37 cellular contexts compared by ENCODE assay signal in the genomic region with DNA sequence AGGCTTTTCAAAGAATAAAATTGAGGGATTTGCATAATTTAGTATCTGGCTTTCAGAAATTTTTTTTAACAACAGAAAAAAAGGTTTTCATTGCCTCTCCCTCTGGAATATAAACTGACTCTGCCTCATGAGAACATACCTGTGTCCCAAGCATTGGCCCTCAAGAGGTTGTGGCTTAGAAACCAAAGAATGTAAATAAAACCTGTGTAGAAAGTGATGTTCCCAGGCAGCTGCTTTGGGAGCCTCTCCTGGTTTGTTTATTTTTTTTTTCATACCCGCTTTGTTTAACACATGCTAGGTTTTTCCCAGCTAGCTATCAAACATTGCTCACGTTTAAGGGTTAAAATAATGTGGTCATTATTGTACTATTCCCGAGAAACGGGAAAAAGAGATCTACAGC. TPM values are rescaled to one million over a fixed set of nuclear protein-coding genes. Genes with fewer than 3 reads are reported as not detected.
DNase-seq lines count a peak whose midpoint lies in the region; ATAC-seq lines count a peak whose summit lies in the region.
"Had no signal": no experiment of that assay in that cellular context is flagged by ENCODE, and none has a peak within 500 bp of the region (broad histone marks: within the 10 kb centered on the region; RNA-seq: fewer than 3 reads in every experiment).

No MANE protein-coding gene starts in this region.

- H3K4me1 ChIP-seq in naive thymus-derived CD4-positive, alpha-beta T cell (ENCODE audit: control insufficient read depth in 2 of 2, insufficient read depth in 2 of 2, low read length in 2 of 2): peaks cover 24 to 27% of the 10 kb centered on the region in 2 donors
- no peaks in the 10 kb centered on the region for H3K4me1 ChIP-seq in trophoblast cell (ENCODE audit: control insufficient read depth in 1 of 2, insufficient read depth in 2 of 2, low read length in 2 of 2)
- H3K4me1 ChIP-seq: BE2C, Caco-2, esophagus squamous epithelium, foreskin keratinocyte, psoas muscle, sigmoid colon had no signal

- H3K27ac Mint-ChIP-seq in naive thymus-derived CD4-positive, alpha-beta T cell: peak overlapping the region in 6 of 9 donors; percentile 28 to 91 (median 87)
- H3K27ac Mint-ChIP-seq: HFFc6; stimulated activated naive CD8-positive, alpha-beta T cell treated with anti-CD3 and anti-CD28 coated beads, Interleukin-15, amount 100 ng/mL, for 72 hours had no signal

- no peak overlapping the region for H3K23ac ChIP-seq in trophoblast cell (ENCODE audit: low read length)

- H3K4me2 ChIP-seq in trophoblast cell (ENCODE audit: low read length): no peak overlapping the region

- H4K12ac ChIP-seq in trophoblast cell (ENCODE audit: low read depth, low read length): no peak overlapping the region

- H3K4me1 Mint-ChIP-seq in naive thymus-derived CD4-positive, alpha-beta T cell: peaks cover 25 to 69% (median 51%) of the 10 kb centered on the region in 7 donors

- peaks cover 0 to 14% (median 0%) of the 10 kb centered on the region in 11 donors for H3K9me3 Mint-ChIP-seq in naive thymus-derived CD4-positive, alpha-beta T cell
- H3K9me3 Mint-ChIP-seq: activated naive CD4-positive, alpha-beta T cell treated with anti-CD3 and anti-CD28 coated beads, Interleukin-2, amount 50 U/mL, for 24 hours had no signal

- H3K9me3 ChIP-seq in naive thymus-derived CD4-positive, alpha-beta T cell (ENCODE audit: control insufficient read depth in 2 of 3, low read length in 3 of 3): no peaks in the 10 kb centered on the region
- no peaks in the 10 kb centered on the region for H3K9me3 ChIP-seq in trophoblast cell (ENCODE audit: insufficient read depth, low read depth, low read length)
- H3K9me3 ChIP-seq: BE2C, esophagus squamous epithelium, psoas muscle, sigmoid colon, thyroid gland had no signal

- H2BK12ac ChIP-seq in trophoblast cell (ENCODE audit: low read length): no peak overlapping the region

- CTCF ChIA-PET in naive thymus-derived CD4-positive, alpha-beta T cell (lab: Charles Lee): interaction anchor here (1.3 kb wide), 1 partner anchor 249 kb away, joined by 4 read pairs; no protein-coding TSS in a partner anchor

- intact Hi-C loops in naive thymus-derived CD4-positive, alpha-beta T cell (cut with micrococcal nuclease): no loop called here

- no peak overlapping the region for H3K27ac ChIP-seq in naive thymus-derived CD4-positive, alpha-beta T cell (ENCODE audit: low read depth, low read length)
- H3K27ac ChIP-seq in trophoblast cell (ENCODE audit: low read depth, low read length): no peak overlapping the region
- H3K27ac ChIP-seq: esophagus squamous epithelium, foreskin keratinocyte, psoas muscle, RWPE1, sigmoid colon, WERI-Rb-1 had no signal

- no peak overlapping the region for H4K8ac ChIP-seq in trophoblast cell (ENCODE audit: low read depth, low read length)

- no CpG with 5 or more reads among the region's 4 CpGs for WGBS in trophoblast cell (ENCODE audit: extremely low coverage, insufficient coverage, insufficient read length)

- DNase-seq in NCI-H510A treated with DMSO at 0.1 percent for 48 hours (lab: John Stamatoyannopoulos, UW) (peak; percentile 63), NCI-H510A (lab: John Stamatoyannopoulos, UW) (no peak), DMS53 treated with DMSO at 0.1 percent for 48 hours (lab: John Stamatoyannopoulos, UW; ENCODE audit: unreplicated experiment) (peak; percentile 80), NCI-H526 treated with DMSO at 0.1 percent for 48 hours (lab: John Stamatoyannopoulos, UW) (peak; percentile 9), trophoblast cell (no peak), superior temporal gyrus (ENCODE audit: extremely low spot score) (no peak), SW480 (ENCODE audit: low spot score) (no peak)
- DNase-seq in naive thymus-derived CD4-positive, alpha-beta T cell: no peak
- DNase-seq: ACHN; activated CD4-positive, alpha-beta T cell treated with anti-CD3 and anti-CD28 coated beads for 4 hours; amniotic stem cell; BE2C; Caco-2; cerebellar nuclear complex; EL; esophagus squamous epithelium; foreskin keratinocyte; GOT3; head of caudate nucleus; HFFc6; kidney; naive thymus-derived CD8-positive, alpha-beta T cell; NCI-H2081 treated with DMSO at 0.1 percent for 48 hours; NCI-H69; nucleus accumbens; psoas muscle; sigmoid colon; stimulated activated CD4-positive, alpha-beta T cell treated with anti-CD3 and anti-CD28 coated beads, Interleukin-12 subunit alpha, Interleukin-12 subunit beta, amount 100 ng/mL, for 4 hours; stimulated activated CD4-positive, alpha-beta T cell treated with anti-CD3 and anti-CD28 coated beads, Interleukin-2, amount 100 ng/mL, for 48 hours; stimulated activated naive CD8-positive, alpha-beta T cell treated with anti-CD3 and anti-CD28 coated beads, Interleukin-15, amount 100 ng/mL, for 72 hours; T-cell; thyroid gland; WERI-Rb-1 had no signal

- no peak overlapping the region for H3K18ac ChIP-seq in trophoblast cell (ENCODE audit: low read length)

- no peak overlapping the region for H3K4me3 ChIP-seq in naive thymus-derived CD4-positive, alpha-beta T cell (ENCODE audit: low read length)
- no peak overlapping the region for H3K4me3 ChIP-seq in trophoblast cell (ENCODE audit: low read depth, low read length)
- H3K4me3 ChIP-seq: esophagus squamous epithelium, lung, psoas muscle, sigmoid colon, thyroid gland had no signal

- no peak overlapping the region for H4K91ac ChIP-seq in trophoblast cell (ENCODE audit: low read depth, low read length)

- H3K79me2 ChIP-seq in trophoblast cell (ENCODE audit: control insufficient read depth, insufficient read depth, low read length, poor library complexity): no peaks in the 10 kb centered on the region

- no peak overlapping the region for H3K14ac ChIP-seq in trophoblast cell (ENCODE audit: low read length)

- H3K36me3 ChIP-seq in naive thymus-derived CD4-positive, alpha-beta T cell (ENCODE audit: control insufficient read depth in 2 of 3, insufficient read depth in 3 of 3, low read length in 3 of 3): no peaks in the 10 kb centered on the region
- no peaks in the 10 kb centered on the region for H3K36me3 ChIP-seq in trophoblast cell (ENCODE audit: control insufficient read depth in 1 of 2, insufficient read depth in 2 of 2, low read length in 2 of 2)
- H3K36me3 ChIP-seq: BE2C, esophagus squamous epithelium, sigmoid colon, thyroid gland, WERI-Rb-1 had no signal

- H3K27me3 ChIP-seq in naive thymus-derived CD4-positive, alpha-beta T cell (ENCODE audit: control insufficient read depth in 2 of 2, insufficient read depth in 2 of 2, low read length in 2 of 2): no peaks in the 10 kb centered on the region
- H3K27me3 ChIP-seq in trophoblast cell (ENCODE audit: insufficient read depth, low read length): no peaks in the 10 kb centered on the region
- H3K27me3 ChIP-seq: thyroid gland had no signal

- H3K4me3 Mint-ChIP-seq in naive thymus-derived CD4-positive, alpha-beta T cell: peak overlapping the region in 5 of 10 donors; percentile 30 to 83 (median 64)
- H3K4me3 Mint-ChIP-seq: activated naive CD4-positive, alpha-beta T cell treated with anti-CD3 and anti-CD28 coated beads, Interleukin-2, amount 50 U/mL, for 24 hours; brain; HFFc6; stimulated activated naive CD8-positive, alpha-beta T cell treated with anti-CD3 and anti-CD28 coated beads, Interleukin-15, amount 100 ng/mL, for 72 hours had no signal

- no peak for ATAC-seq in naive thymus-derived CD4-positive, alpha-beta T cell
- ATAC-seq: foreskin keratinocyte; naive thymus-derived CD8-positive, alpha-beta T cell; psoas muscle; stimulated activated naive CD8-positive, alpha-beta T cell treated with anti-CD3 and anti-CD28 coated beads, Interleukin-15, amount 100 ng/mL, for 72 hours; T-cell had no signal

- H2AK5ac ChIP-seq in trophoblast cell (ENCODE audit: low read length): no peak overlapping the region

- H3K27me3 Mint-ChIP-seq in naive thymus-derived CD4-positive, alpha-beta T cell: peaks cover 0 to 28% (median 0%) of the 10 kb centered on the region in 5 donors
- H3K27me3 Mint-ChIP-seq: activated naive CD4-positive, alpha-beta T cell treated with anti-CD3 and anti-CD28 coated beads, Interleukin-2, amount 50 U/mL, for 24 hours; stimulated activated naive CD8-positive, alpha-beta T cell treated with anti-CD3 and anti-CD28 coated beads, Interleukin-15, amount 100 ng/mL, for 72 hours had no signal

- H3K36me3 Mint-ChIP-seq in naive thymus-derived CD4-positive, alpha-beta T cell: peaks cover 0 to 13% (median 8%) of the 10 kb centered on the region in 5 donors
- H3K36me3 Mint-ChIP-seq: activated naive CD4-positive, alpha-beta T cell treated with anti-CD3 and anti-CD28 coated beads, Interleukin-2, amount 50 U/mL, for 24 hours; brain; naive thymus-derived CD8-positive, alpha-beta T cell; T-cell had no signal

- H2BK5ac ChIP-seq in trophoblast cell (ENCODE audit: low read depth, low read length, poor library complexity): no peak overlapping the region

- no peak overlapping the region for H3K4ac ChIP-seq in trophoblast cell (ENCODE audit: low read depth, low read length)

- no peaks in the 10 kb centered on the region for H3K79me1 ChIP-seq in trophoblast cell (ENCODE audit: low read length)

- H3K9ac ChIP-seq in trophoblast cell (ENCODE audit: low read length): no peak overlapping the region

- POLR2A ChIA-PET in naive thymus-derived CD4-positive, alpha-beta T cell (lab: Charles Lee): interaction anchor here (0.6 to 1.4 kb wide), 4 partner anchors 16 to 196 kb away, joined by 3 to 4 read pairs (median 3); no protein-coding TSS in a partner anchor

- H2AFZ ChIP-seq in trophoblast cell (ENCODE audit: insufficient read depth, low read length, poor library complexity): no peak overlapping the region

- H2BK120ac ChIP-seq in trophoblast cell (ENCODE audit: insufficient read depth, low read length, poor library complexity): no peak overlapping the region

RNA-seq across cellular contexts. Expression of a gene that starts 40.5 kb away (rescaled TPM):
- 10 to 100 TPM; 44.9 to 85.8 (median 60.8) TPM for total RNA-seq in naive thymus-derived CD4-positive, alpha-beta T cell
- polyA plus RNA-seq in naive thymus-derived CD4-positive, alpha-beta T cell: 10 to 100 TPM; 77.3 to 90.2 TPM
- 7.0 and 7.9 TPM in 2 replicates for polyA plus RNA-seq in trophoblast cell (2013)

Comparison
In these comparisons a context has a peak if more than half of its experiments do, and no peak if none do; other contexts are left out.
1. DNase-seq: peak in NCI-H510A treated with DMSO at 0.1 percent for 48 hours (single experiment), DMS53 treated with DMSO at 0.1 percent for 48 hours (single experiment) and NCI-H526 treated with DMSO at 0.1 percent for 48 hours (single experiment); none in NCI-H510A (single experiment), naive thymus-derived CD4-positive, alpha-beta T cell (0 of 9), trophoblast cell (0 of 2), superior temporal gyrus (single experiment) and SW480 (single experiment).